ENCODE assay signal across 28 cellular contexts in the genomic region with DNA sequence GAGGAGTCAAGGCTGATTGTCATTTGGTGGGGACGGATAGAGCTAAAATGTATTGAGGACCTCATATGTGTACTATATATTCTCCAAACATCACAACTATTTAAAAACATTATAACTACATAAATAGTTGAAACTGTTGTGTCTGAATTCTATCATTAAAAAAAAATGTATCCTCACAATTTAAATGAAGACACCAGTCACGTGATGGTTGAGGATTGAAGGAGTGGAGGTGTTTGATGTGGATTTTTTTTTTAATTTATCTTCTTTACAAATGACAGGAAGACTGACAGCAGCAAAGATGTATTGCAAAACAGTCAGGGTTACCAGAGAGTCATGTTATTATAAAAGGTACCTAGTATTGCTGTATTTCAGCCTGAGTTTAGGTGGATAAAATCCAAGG.
"Had no signal": no experiment of that assay in that cellular context is flagged by ENCODE, and none has a peak within 500 bp of the region (broad histone marks: within the 10 kb centered on the region; RNA-seq: fewer than 3 reads in every experiment).

No MANE protein-coding gene starts in this region.

- H3K36me3 ChIP-seq: neural progenitor cell, ovary, spleen, suprapubic skin, tibial artery, transverse colon, upper lobe of right lung, uterus had no signal

- H3K4me2 ChIP-seq: neural progenitor cell, smooth muscle cell had no signal

- H3K27me3 ChIP-seq: neural progenitor cell, ovary, suprapubic skin, testis, tibial artery, transverse colon, upper lobe of right lung, uterus had no signal

- H3K9me3 ChIP-seq: ovary, psoas muscle, spleen, suprapubic skin, testis, tibial artery, transverse colon, upper lobe of right lung, uterus had no signal

- H3K9ac ChIP-seq: neural progenitor cell, parathyroid adenoma had no signal

- H3K4me3 ChIP-seq: neural progenitor cell, ovary, psoas muscle, skin epidermis, smooth muscle cell, spleen, suprapubic skin, testis, tibial artery, transverse colon, upper lobe of right lung, uterus had no signal

- H3K79me2 ChIP-seq: parathyroid adenoma had no signal

- H2AFZ ChIP-seq: neural progenitor cell, parathyroid adenoma had no signal

- H3K4me1 ChIP-seq: parathyroid adenoma, psoas muscle, suprapubic skin, testis, tibial artery, transverse colon, upper lobe of right lung, uterus had no signal

- DNase-seq: naive thymus-derived CD8-positive, alpha-beta T cell; nephron progenitor cell; occipital lobe; ovary; posterior cingulate gyrus; psoas muscle; right cardiac atrium; spleen; stimulated activated CD4-positive, alpha-beta T cell treated with anti-CD3 and anti-CD28 coated beads, Interleukin-12 subunit alpha, Interleukin-12 subunit beta, amount 100 ng/mL, for 4 hours; stimulated activated CD4-positive, alpha-beta T cell treated with anti-CD3 and anti-CD28 coated beads, Interleukin-1b, Interleukin-23, amount 100 ng/mL, for 48 hours; stimulated activated CD4-positive, alpha-beta T cell treated with anti-CD3 and anti-CD28 coated beads, Interleukin-4, amount 100 ng/mL, for 1 hour; stimulated activated CD4-positive, alpha-beta T cell treated with anti-CD3 and anti-CD28 coated beads, Interleukin-4, amount 100 ng/mL, for 4 hours; stimulated activated CD8-positive, alpha-beta memory T cell treated with anti-CD3 and anti-CD28 coated beads, Interleukin-4, amount 100 ng/mL, for 48 hours; stimulated activated naive CD4-positive, alpha-beta T cell; stimulated activated naive CD8-positive, alpha-beta T cell treated with anti-CD3 and anti-CD28 coated beads, Interleukin-15, amount 100 ng/mL, for 72 hours; stimulated activated naive CD8-positive, alpha-beta T cell treated with anti-CD3 and anti-CD28 coated beads, Interleukin-15, Interleukin-2, amounts not matched to agents 100 U/mL and 50 U/mL, for 24 hours; substantia nigra; testis; tibial artery; transverse colon; upper lobe of right lung; uterus had no signal

- ATAC-seq: naive thymus-derived CD8-positive, alpha-beta T cell; right cardiac atrium; sciatic nerve; stimulated activated naive CD8-positive, alpha-beta T cell treated with anti-CD3 and anti-CD28 coated beads, Interleukin-15, amount 100 ng/mL, for 72 hours; stimulated activated naive CD8-positive, alpha-beta T cell treated with anti-CD3 and anti-CD28 coated beads, Interleukin-15, Interleukin-2, amounts not matched to agents 100 U/mL and 50 U/mL, for 24 hours had no signal

- H3K27ac ChIP-seq: neural progenitor cell, ovary, parathyroid adenoma, psoas muscle, skin epidermis, spleen, suprapubic skin, testis, tibial artery, transverse colon, upper lobe of right lung, uterus had no signal
